In genomic region chr2:47640356-47640755, GRCh38 we compare ENCODE assay signal across 22 cellular contexts.
DNase-seq lines count a peak whose midpoint lies in the region; ATAC-seq lines count a peak whose summit lies in the region.
"Had no signal": no experiment of that assay in that cellular context is flagged by ENCODE, and none has a peak within 500 bp of the region (broad histone marks: within the 10 kb centered on the region; RNA-seq: fewer than 3 reads in every experiment).

No MANE protein-coding gene starts in this region.

- DNase-seq in cardiac septum (ENCODE audit: low spot score) (peak; percentile 55), Right ventricle myocardium superior (no peak), left lobe of liver (ENCODE audit: low spot score) (peak; percentile 38), sciatic nerve (ENCODE audit: low spot score) (peak; percentile 34), NCI-H446 treated with DMSO at 0.1 percent for 48 hours (lab: John Stamatoyannopoulos, UW) (no peak), iPS-NIHi7 (ENCODE audit: extremely low spot score) (no peak)
- DNase-seq: 8988T; ACHN; AML-193; BE2C; CD4-positive, alpha-beta T cell; CD8-positive, alpha-beta memory T cell; DMS 273 treated with DMSO at 0.1 percent for 48 hours; DMS79; EL; GDM1; GM23248; H7 had no signal

- intact Hi-C loops in cardiac septum (cut with DNase I) (no loop called here), Right ventricle myocardium superior (cut with DNase I) (no loop called here), sciatic nerve (cut with DNase I) (no loop called here)

- ATAC-seq in Right ventricle myocardium superior (ENCODE audit: poor library complexity) (no peak), left lobe of liver (no peak), sciatic nerve (no peak), HG03196 (IDR thresholded peaks at IDR 0.05; ENCODE audit: unreplicated experiment) (no peak)
- ATAC-seq: A549, GM12878, HCT116 had no signal

Comparison
In these comparisons a context has a peak if more than half of its experiments do, and no peak if none do; other contexts are left out.
1. DNase-seq: peak in cardiac septum (single experiment), left lobe of liver (single experiment) and sciatic nerve (single experiment); none in Right ventricle myocardium superior (single experiment), NCI-H446 treated with DMSO at 0.1 percent for 48 hours (single experiment) and iPS-NIHi7 (single experiment).